ENCODE assay signal across 1 cellular context in the genomic region with DNA sequence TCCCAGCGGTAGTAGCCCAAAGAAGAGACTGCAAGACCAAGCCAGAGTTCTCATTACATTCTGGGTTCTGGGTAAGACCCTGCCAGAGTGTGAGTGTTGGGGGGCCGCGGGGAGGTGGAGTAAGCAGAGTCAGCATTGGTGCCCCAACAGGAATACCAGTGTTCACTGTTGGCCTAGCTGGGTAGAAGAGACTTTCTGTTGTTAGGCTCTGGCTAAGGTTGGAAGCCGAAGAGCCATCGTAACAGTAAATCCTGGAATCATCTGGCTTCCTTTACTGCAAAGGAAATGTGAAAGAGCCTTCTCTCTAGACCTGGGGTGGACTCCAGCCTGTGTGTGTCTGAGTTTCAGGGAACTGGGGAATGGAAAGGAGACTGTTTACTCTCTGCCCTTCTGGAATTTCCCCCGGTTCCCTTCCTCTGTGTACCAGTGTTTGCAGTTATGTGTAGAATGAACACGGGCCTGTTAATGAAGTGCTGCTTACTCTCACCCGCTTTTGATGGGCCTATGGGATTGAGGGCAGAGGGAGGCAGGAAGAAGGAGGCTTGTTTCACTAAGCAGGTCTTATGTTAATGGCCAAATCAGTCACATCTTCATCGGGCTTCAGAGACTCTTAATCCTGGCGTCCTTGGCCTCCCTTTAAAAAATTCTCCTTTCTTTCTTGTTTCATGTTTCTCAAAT.
A peak's percentile ranks its signal among the peaks of the same experiment; 100 is the strongest.
TF ChIP-seq lines count a peak whose summit lies in the region.

No MANE protein-coding gene starts in this region.

TF ChIP-seq in HepG2, 621 proteins besides CTCF, POLR2A, EP300 and RAD21 (continued from another document and continues in another):
- TF ChIP-seq, protein P1, sequence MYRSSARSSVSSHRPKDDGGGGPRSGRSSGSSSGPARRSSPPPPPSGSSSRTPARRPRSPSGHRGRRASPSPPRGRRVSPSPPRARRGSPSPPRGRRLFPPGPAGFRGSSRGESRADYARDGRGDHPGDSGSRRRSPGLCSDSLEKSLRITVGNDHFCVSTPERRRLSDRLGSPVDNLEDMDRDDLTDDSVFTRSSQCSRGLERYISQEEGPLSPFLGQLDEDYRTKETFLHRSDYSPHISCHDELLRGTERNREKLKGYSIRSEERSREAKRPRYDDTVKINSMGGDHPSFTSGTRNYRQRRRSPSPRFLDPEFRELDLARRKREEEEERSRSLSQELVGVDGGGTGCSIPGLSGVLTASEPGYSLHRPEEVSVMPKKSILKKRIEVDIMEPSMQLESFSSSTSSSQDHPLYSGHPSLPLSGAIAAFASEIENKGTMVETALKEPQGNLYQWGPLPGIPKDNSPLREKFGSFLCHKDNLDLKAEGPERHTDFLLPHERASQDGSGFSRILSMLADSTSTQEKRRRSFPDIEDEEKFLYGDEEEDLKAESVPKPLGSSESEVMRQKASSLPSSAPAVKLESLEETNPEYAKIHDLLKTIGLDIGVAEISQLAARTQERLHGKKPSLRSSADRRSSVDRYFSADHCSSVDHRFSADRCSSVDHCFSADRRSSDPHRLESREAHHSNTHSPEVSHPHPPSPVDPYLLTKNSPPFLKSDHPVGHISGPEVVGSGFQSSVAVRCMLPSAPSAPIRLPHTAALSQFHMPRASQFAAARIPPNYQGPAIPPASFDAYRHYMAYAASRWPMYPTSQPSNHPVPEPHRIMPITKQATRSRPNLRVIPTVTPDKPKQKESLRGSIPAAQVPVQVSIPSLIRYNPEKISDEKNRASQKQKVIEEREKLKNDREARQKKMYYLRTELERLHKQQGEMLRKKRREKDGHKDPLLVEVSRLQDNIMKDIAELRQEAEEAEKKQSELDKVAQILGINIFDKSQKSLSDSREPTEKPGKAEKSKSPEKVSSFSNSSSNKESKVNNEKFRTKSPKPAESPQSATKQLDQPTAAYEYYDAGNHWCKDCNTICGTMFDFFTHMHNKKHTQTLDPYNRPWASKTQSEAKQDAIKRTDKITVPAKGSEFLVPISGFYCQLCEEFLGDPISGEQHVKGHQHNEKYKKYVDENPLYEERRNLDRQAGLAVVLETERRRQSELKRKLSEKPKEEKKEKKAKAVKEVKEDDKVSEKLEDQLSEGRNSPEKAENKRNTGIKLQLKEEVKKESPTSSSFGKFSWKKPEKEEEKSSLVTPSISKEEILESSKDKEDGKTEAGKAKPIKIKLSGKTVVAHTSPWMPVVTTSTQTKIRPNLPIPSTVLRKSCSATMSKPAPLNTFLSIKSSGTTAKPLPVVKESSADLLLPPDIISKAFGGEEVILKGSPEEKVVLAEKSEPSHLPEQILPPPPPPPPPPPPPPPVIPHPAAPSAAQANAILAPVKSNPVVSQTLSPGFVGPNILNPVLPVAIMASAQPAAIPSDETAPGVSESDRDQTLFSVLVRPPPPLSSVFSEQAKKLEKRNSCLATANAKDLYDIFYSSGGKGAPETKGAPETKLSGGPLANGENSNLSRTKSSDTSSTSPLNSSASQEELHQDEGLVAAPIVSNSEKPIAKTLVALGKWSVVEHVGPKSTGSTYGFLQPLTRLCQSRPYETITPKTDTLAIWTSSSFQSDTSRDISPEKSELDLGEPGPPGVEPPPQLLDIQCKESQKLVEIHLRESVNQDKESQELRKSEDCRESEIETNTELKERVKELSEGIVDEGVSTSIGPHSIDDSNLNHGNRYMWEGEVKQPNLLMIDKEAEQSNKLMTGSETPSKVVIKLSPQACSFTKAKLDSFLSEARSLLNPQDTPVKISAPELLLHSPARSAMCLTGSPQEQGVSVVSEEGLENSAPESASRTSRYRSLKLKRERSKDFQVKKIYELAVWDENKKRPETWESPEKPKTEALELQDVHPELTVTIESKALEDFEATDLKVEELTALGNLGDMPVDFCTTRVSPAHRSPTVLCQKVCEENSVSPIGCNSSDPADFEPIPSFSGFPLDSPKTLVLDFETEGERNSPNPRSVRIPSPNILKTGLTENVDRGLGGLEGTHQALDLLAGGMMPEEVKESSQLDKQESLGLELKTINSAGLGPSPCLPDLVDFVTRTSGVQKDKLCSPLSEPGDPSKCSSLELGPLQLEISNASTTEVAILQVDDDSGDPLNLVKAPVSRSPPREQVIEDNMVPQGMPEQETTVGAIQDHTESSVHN (CRISPR knock-in tag; IDR thresholded peaks at IDR 0.05): peak; percentile 83; the same call in 1 of the 2 replicates
- TF ChIP-seq ZNF775 (CRISPR knock-in tag; IDR thresholded peaks at IDR 0.05; ENCODE audit: borderline replicate concordance) (no peak), ZNF256 (CRISPR knock-in tag; conservative IDR thresholded peaks at IDR 0.05) (no peak), NR2F6 (IDR thresholded peaks at IDR 0.05) (peak; percentile 67), NR2F6 (CRISPR knock-in tag; IDR thresholded peaks at IDR 0.05) (peak; percentile 73), KDM6A (CRISPR knock-in tag; IDR thresholded peaks at IDR 0.05; ENCODE audit: low read depth) (peak; percentile 66; the same call in 1 of the 2 replicates), NR2F1 (CRISPR knock-in tag; IDR thresholded peaks at IDR 0.05) (no peak), RNF2 (conservative IDR thresholded peaks at IDR 0.05; ENCODE audit: low read depth) (no peak), ATF1 (CRISPR knock-in tag; IDR thresholded peaks at IDR 0.05) (peak; percentile 13; the same call in 1 of the 2 replicates), ZFP36 (IDR thresholded peaks at IDR 0.05; ENCODE audit: borderline replicate concordance, low read depth, low read length, partially characterized antibody) (no peak), HDAC6 (IDR thresholded peaks at IDR 0.05; ENCODE audit: low read depth, low read length) (no peak), ZNF550 (CRISPR knock-in tag; IDR thresholded peaks at IDR 0.05; ENCODE audit: borderline replicate concordance) (no peak), ZNF607 (CRISPR knock-in tag; IDR thresholded peaks at IDR 0.05; ENCODE audit: borderline replicate concordance) (peak; percentile 84; the same call in 1 of the 2 replicates), SRF (IDR thresholded peaks at IDR 0.05; ENCODE audit: low read depth, low read length) (peak; percentile 53; the same call in 1 of the 2 replicates), PPARG (CRISPR knock-in tag; conservative IDR thresholded peaks at IDR 0.05) (peak; percentile 75; the same call in 1 of the 2 replicates), ZNF333 (CRISPR knock-in tag; IDR thresholded peaks at IDR 0.05; ENCODE audit: borderline replicate concordance) (no peak), ZNF3 (CRISPR knock-in tag; IDR thresholded peaks at IDR 0.05) (no peak; the same call in 1 of the 2 replicates), KDM5B (CRISPR knock-in tag; IDR thresholded peaks at IDR 0.05; ENCODE audit: borderline replicate concordance) (no peak; the same call in 1 of the 2 replicates), ZNF138 (CRISPR knock-in tag; IDR thresholded peaks at IDR 0.05; ENCODE audit: low read depth) (no peak), FOXM1 (CRISPR knock-in tag; IDR thresholded peaks at IDR 0.05) (no peak), KDM3A (CRISPR knock-in tag; IDR thresholded peaks at IDR 0.05; ENCODE audit: low read depth) (peak; percentile 26; the same call in 1 of the 2 replicates), FOXA3 (CRISPR knock-in tag; IDR thresholded peaks at IDR 0.05) (peak; percentile 95), AGO2 (optimal IDR thresholded peaks at IDR 0.05; ENCODE audit: low read depth, low read length) (no peak), SETDB1 (CRISPR knock-in tag; IDR thresholded peaks at IDR 0.05; ENCODE audit: borderline replicate concordance) (no peak), ZSCAN31 (CRISPR knock-in tag; IDR thresholded peaks at IDR 0.05; ENCODE audit: low read depth) (peak; percentile 56; the same call in 1 of the 2 replicates), MXI1 (IDR thresholded peaks at IDR 0.05; ENCODE audit: borderline replicate concordance, low read depth, low read length) (no peak), ZNF749 (CRISPR knock-in tag; IDR thresholded peaks at IDR 0.05; ENCODE audit: borderline replicate concordance) (no peak), EHMT2 (IDR thresholded peaks at IDR 0.05; ENCODE audit: borderline replicate concordance, low read depth, low read length) (no peak), NBN (conservative IDR thresholded peaks at IDR 0.05) (no peak), CREM (IDR thresholded peaks at IDR 0.05) (peak; percentile 52; the same call in 1 of the 2 replicates), CREM (CRISPR knock-in tag; IDR thresholded peaks at IDR 0.05) (no peak), KLF6 (CRISPR knock-in tag; IDR thresholded peaks at IDR 0.05) (peak; percentile 19; the same call in 1 of the 2 replicates)
- TF ChIP-seq, protein P2, sequence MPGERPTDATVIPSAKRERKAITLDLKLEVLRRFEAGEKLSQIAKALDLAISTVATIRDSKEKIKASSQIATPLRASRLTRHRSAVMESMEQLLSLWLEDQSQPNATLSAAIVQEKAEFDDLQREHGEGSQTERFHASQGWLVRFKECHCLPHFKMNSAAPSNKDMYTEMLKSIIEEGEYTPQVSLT (CRISPR knock-in tag; IDR thresholded peaks at IDR 0.05; ENCODE audit: borderline replicate concordance, low read depth): no peak
- TF ChIP-seq, protein P3, sequence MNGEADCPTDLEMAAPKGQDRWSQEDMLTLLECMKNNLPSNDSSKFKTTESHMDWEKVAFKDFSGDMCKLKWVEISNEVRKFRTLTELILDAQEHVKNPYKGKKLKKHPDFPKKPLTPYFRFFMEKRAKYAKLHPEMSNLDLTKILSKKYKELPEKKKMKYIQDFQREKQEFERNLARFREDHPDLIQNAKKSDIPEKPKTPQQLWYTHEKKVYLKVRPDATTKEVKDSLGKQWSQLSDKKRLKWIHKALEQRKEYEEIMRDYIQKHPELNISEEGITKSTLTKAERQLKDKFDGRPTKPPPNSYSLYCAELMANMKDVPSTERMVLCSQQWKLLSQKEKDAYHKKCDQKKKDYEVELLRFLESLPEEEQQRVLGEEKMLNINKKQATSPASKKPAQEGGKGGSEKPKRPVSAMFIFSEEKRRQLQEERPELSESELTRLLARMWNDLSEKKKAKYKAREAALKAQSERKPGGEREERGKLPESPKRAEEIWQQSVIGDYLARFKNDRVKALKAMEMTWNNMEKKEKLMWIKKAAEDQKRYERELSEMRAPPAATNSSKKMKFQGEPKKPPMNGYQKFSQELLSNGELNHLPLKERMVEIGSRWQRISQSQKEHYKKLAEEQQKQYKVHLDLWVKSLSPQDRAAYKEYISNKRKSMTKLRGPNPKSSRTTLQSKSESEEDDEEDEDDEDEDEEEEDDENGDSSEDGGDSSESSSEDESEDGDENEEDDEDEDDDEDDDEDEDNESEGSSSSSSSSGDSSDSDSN (CRISPR knock-in tag; IDR thresholded peaks at IDR 0.05): peak; percentile 68
- TF ChIP-seq, protein P4, sequence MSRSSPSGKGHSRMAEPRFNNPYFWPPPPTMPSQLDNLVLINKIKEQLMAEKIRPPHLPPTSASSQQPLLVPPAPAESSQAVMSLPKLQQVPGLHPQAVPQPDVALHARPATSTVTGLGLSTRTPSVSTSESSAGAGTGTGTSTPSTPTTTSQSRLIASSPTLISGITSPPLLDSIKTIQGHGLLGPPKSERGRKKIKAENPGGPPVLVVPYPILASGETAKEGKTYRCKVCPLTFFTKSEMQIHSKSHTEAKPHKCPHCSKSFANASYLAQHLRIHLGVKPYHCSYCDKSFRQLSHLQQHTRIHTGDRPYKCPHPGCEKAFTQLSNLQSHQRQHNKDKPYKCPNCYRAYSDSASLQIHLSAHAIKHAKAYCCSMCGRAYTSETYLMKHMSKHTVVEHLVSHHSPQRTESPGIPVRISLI (CRISPR knock-in tag; IDR thresholded peaks at IDR 0.05; ENCODE audit: borderline replicate concordance): peak; percentile 66; the same call in 1 of the 2 replicates
- TF ChIP-seq, protein P5, sequence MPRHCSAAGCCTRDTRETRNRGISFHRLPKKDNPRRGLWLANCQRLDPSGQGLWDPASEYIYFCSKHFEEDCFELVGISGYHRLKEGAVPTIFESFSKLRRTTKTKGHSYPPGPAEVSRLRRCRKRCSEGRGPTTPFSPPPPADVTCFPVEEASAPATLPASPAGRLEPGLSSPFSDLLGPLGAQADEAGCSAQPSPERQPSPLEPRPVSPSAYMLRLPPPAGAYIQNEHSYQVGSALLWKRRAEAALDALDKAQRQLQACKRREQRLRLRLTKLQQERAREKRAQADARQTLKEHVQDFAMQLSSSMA (CRISPR knock-in tag; IDR thresholded peaks at IDR 0.05): no peak
- TF ChIP-seq, protein P6, sequence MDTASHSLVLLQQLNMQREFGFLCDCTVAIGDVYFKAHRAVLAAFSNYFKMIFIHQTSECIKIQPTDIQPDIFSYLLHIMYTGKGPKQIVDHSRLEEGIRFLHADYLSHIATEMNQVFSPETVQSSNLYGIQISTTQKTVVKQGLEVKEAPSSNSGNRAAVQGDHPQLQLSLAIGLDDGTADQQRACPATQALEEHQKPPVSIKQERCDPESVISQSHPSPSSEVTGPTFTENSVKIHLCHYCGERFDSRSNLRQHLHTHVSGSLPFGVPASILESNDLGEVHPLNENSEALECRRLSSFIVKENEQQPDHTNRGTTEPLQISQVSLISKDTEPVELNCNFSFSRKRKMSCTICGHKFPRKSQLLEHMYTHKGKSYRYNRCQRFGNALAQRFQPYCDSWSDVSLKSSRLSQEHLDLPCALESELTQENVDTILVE (CRISPR knock-in tag; IDR thresholded peaks at IDR 0.05): 0 out of 2 replicates have a peak, but pooled peaks have one; percentile 27
- TF ChIP-seq, protein P7, sequence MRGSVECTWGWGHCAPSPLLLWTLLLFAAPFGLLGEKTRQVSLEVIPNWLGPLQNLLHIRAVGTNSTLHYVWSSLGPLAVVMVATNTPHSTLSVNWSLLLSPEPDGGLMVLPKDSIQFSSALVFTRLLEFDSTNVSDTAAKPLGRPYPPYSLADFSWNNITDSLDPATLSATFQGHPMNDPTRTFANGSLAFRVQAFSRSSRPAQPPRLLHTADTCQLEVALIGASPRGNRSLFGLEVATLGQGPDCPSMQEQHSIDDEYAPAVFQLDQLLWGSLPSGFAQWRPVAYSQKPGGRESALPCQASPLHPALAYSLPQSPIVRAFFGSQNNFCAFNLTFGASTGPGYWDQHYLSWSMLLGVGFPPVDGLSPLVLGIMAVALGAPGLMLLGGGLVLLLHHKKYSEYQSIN (CRISPR knock-in tag; IDR thresholded peaks at IDR 0.05; ENCODE audit: borderline replicate concordance): no peak
- TF ChIP-seq, protein P8, sequence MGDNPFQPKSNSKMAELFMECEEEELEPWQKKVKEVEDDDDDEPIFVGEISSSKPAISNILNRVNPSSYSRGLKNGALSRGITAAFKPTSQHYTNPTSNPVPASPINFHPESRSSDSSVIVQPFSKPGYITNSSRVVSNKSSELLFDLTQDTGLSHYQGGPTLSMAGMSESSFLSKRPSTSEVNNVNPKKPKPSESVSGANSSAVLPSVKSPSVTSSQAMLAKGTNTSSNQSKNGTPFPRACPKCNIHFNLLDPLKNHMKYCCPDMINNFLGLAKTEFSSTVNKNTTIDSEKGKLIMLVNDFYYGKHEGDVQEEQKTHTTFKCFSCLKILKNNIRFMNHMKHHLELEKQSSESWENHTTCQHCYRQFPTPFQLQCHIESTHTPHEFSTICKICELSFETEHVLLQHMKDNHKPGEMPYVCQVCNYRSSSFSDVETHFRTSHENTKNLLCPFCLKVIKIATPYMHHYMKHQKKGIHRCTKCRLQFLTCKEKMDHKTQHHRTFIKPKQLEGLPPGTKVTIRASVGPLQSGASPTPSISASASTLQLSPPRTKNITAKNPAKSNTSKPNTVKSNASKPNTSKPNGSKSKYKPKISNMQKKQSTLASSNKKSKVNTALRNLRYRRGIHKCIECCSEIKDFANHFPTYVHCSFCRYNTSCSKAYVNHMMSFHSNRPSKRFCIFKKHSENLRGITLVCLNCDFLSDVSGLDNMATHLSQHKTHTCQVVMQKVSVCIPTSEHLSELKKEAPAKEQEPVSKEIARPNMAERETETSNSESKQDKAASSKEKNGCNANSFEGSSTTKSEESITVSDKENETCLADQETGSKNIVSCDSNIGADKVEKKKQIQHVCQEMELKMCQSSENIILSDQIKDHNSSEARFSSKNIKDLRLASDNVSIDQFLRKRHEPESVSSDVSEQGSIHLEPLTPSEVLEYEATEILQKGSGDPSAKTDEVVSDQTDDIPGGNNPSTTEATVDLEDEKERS (CRISPR knock-in tag; IDR thresholded peaks at IDR 0.05): no peak
